8 cellular contexts compared by ENCODE assay signal in the genomic region with DNA sequence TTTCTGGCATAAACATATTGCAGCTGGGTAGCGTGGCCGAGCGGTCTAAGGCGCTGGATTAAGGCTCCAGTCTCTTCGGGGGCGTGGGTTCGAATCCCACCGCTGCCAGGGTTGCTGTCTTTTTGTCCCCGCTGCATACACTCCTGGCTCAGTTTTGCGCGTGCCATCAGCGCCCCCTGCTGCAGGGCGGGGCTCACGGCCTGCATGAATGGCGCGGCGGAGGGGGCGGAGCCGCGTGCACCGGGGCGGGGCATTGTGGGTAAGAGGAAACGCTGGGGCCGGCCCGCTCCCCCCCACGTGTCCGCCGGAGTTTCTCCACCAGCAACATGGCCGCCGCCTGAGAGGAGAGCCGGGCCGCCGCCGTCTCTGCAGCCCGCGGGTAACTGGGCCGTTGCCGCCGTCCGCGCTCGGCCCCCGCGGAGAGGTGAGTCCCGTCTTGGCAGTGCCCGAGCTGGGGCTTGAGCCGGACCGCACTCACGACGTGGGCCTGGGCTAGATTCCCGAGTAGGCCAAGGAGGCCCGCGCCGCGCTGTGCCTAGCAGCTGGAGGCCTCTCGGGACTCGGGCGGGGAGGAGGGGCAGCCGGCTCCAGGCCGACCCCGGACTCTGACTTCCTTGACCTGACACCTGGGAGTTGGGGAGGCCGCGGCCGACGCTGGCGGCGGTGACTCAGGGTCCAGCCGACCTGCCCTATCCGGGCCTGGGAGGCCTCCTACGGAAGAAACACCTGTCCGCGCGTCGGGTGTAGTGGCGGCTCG.
A peak's percentile ranks its signal among the peaks of the same experiment; 100 is the strongest.
DNase-seq lines count a peak whose midpoint lies in the region; ATAC-seq and TF ChIP-seq lines count a peak whose summit lies in the region.

A gene with protein sequence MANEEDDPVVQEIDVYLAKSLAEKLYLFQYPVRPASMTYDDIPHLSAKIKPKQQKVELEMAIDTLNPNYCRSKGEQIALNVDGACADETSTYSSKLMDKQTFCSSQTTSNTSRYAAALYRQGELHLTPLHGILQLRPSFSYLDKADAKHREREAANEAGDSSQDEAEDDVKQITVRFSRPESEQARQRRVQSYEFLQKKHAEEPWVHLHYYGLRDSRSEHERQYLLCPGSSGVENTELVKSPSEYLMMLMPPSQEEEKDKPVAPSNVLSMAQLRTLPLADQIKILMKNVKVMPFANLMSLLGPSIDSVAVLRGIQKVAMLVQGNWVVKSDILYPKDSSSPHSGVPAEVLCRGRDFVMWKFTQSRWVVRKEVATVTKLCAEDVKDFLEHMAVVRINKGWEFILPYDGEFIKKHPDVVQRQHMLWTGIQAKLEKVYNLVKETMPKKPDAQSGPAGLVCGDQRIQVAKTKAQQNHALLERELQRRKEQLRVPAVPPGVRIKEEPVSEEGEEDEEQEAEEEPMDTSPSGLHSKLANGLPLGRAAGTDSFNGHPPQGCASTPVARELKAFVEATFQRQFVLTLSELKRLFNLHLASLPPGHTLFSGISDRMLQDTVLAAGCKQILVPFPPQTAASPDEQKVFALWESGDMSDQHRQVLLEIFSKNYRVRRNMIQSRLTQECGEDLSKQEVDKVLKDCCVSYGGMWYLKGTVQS (plus strand): TSS at position 296 of the 757 bp plus-strand sequence. CDS start 5,560 bp downstream, outside the sequence.

- peaks cover 4 to 5% of the 10 kb centered on the region in 2 donors for H3K36me3 ChIP-seq in mucosa of rectum (ENCODE audit: control insufficient read depth in 2 of 2, insufficient read depth in 2 of 2, low read length in 2 of 2)

- no peaks in the 10 kb centered on the region for H3K9me3 ChIP-seq in mucosa of rectum (ENCODE audit: control insufficient read depth in 2 of 2, low read length in 2 of 2)

- peaks cover 10 to 21% of the 10 kb centered on the region in 2 donors for H3K4me1 ChIP-seq in mucosa of rectum (ENCODE audit: control insufficient read depth in 2 of 2, insufficient read depth in 2 of 2, low read length in 2 of 2)

- peak; percentile 73 for ATAC-seq in GM21529 (IDR thresholded peaks at IDR 0.05; ENCODE audit: unreplicated experiment)

- no peak for TF ChIP-seq EP300 in Ishikawa (IDR thresholded peaks at IDR 0.05; ENCODE audit: borderline replicate concordance)

- no peaks in the 10 kb centered on the region for H3K27me3 ChIP-seq in mucosa of rectum (ENCODE audit: control insufficient read depth in 2 of 2, insufficient read depth in 2 of 2, low read length in 2 of 2)

- H3K27ac ChIP-seq in epithelial cell of prostate (peak within 1 kb of the TSS; percentile 95), mucosa of rectum (ENCODE audit: low read depth in 2 of 2, low read length in 2 of 2) (peak within 1 kb of the TSS; percentile 91 to 93)

- peak within 1 kb of the TSS; percentile 88 to 92 for H3K4me3 ChIP-seq in mucosa of rectum (ENCODE audit: low read length in 2 of 2)

- peak; percentile 86 for TF ChIP-seq RAD21 in Ishikawa (IDR thresholded peaks at IDR 0.05; ENCODE audit: low read depth)

- H3K9ac ChIP-seq in mucosa of rectum (ENCODE audit: low read depth in 1 of 2, low read length in 2 of 2), result peak within 1 kb of the TSS; percentile 80 to 91

- DNase-seq in DMS153 treated with DMSO at 0.1 percent for 48 hours (lab: John Stamatoyannopoulos, UW; ENCODE audit: unreplicated experiment), result peak; percentile 93
- peak; percentile 93 for DNase-seq in OCI-M2 (lab: John Stamatoyannopoulos, UW; ENCODE audit: unreplicated experiment)
- DNase-seq in activated T-cell treated with anti-CD3 and anti-CD28 coated beads for 48 hours (ENCODE audit: low read depth), result peak; percentile 100
- peak; percentile 81 for DNase-seq in epithelial cell of prostate (ENCODE audit: low read depth, low spot score)
- peak; percentile 100 for DNase-seq in stimulated activated CD8-positive, alpha-beta memory T cell treated with anti-CD3 and anti-CD28 coated beads, Interleukin-4, amount 100 ng/mL, for 48 hours

TF ChIP-seq in Ishikawa, 13 proteins besides CTCF, POLR2A, EP300 and RAD21:
- 0 out of 2 replicates have a peak, but pooled peaks have one; percentile 38 for TF ChIP-seq CREB1 (IDR thresholded peaks at IDR 0.05; ENCODE audit: low read depth)
- TF ChIP-seq YY1 (IDR thresholded peaks at IDR 0.05; ENCODE audit: low read depth), result peak; percentile 94
- peak; percentile 48; the same call in 1 of the 2 replicates for TF ChIP-seq CEBPB (IDR thresholded peaks at IDR 0.05)
- TF ChIP-seq, protein P1, sequence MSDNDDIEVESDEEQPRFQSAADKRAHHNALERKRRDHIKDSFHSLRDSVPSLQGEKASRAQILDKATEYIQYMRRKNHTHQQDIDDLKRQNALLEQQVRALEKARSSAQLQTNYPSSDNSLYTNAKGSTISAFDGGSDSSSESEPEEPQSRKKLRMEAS (IDR thresholded peaks at IDR 0.05), result peak; percentile 76
- TF ChIP-seq, protein P2, sequence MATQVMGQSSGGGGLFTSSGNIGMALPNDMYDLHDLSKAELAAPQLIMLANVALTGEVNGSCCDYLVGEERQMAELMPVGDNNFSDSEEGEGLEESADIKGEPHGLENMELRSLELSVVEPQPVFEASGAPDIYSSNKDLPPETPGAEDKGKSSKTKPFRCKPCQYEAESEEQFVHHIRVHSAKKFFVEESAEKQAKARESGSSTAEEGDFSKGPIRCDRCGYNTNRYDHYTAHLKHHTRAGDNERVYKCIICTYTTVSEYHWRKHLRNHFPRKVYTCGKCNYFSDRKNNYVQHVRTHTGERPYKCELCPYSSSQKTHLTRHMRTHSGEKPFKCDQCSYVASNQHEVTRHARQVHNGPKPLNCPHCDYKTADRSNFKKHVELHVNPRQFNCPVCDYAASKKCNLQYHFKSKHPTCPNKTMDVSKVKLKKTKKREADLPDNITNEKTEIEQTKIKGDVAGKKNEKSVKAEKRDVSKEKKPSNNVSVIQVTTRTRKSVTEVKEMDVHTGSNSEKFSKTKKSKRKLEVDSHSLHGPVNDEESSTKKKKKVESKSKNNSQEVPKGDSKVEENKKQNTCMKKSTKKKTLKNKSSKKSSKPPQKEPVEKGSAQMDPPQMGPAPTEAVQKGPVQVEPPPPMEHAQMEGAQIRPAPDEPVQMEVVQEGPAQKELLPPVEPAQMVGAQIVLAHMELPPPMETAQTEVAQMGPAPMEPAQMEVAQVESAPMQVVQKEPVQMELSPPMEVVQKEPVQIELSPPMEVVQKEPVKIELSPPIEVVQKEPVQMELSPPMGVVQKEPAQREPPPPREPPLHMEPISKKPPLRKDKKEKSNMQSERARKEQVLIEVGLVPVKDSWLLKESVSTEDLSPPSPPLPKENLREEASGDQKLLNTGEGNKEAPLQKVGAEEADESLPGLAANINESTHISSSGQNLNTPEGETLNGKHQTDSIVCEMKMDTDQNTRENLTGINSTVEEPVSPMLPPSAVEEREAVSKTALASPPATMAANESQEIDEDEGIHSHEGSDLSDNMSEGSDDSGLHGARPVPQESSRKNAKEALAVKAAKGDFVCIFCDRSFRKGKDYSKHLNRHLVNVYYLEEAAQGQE (IDR thresholded peaks at IDR 0.05; ENCODE audit: low read depth), result 0 out of 2 replicates have a peak, but pooled peaks have one; percentile 10
- 0 out of 2 replicates have a peak, but pooled peaks have one; percentile 52 for TF ChIP-seq ZBTB7A (IDR thresholded peaks at IDR 0.05; ENCODE audit: low read depth)
- TF ChIP-seq NFIC (IDR thresholded peaks at IDR 0.05), result peak; percentile 52
- peak; percentile 45 for TF ChIP-seq TCF12 (IDR thresholded peaks at IDR 0.05; ENCODE audit: low read depth)
- TF ChIP-seq TAF1 (IDR thresholded peaks at IDR 0.05; ENCODE audit: low read depth), result peak; percentile 94
- no peak for TF ChIP-seq EGR1 (IDR thresholded peaks at IDR 0.05)
- TF ChIP-seq FOXM1 (IDR thresholded peaks at IDR 0.05; ENCODE audit: borderline replicate concordance, low read depth), result no peak
- TF ChIP-seq, protein P3, sequence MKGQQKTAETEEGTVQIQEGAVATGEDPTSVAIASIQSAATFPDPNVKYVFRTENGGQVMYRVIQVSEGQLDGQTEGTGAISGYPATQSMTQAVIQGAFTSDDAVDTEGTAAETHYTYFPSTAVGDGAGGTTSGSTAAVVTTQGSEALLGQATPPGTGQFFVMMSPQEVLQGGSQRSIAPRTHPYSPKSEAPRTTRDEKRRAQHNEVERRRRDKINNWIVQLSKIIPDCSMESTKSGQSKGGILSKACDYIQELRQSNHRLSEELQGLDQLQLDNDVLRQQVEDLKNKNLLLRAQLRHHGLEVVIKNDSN (IDR thresholded peaks at IDR 0.05), result peak; percentile 83
- peak; percentile 95 for TF ChIP-seq TEAD4 (IDR thresholded peaks at IDR 0.05)

Comparison
In these comparisons a context has a peak if more than half of its experiments do, and no peak if none do; other contexts are left out.
1. Peak in every context shown above with its lines: DNase-seq, ATAC-seq, H3K4me3 ChIP-seq and H3K27ac ChIP-seq.